ENCODE assay signal across 8 cellular contexts in the genomic region with DNA sequence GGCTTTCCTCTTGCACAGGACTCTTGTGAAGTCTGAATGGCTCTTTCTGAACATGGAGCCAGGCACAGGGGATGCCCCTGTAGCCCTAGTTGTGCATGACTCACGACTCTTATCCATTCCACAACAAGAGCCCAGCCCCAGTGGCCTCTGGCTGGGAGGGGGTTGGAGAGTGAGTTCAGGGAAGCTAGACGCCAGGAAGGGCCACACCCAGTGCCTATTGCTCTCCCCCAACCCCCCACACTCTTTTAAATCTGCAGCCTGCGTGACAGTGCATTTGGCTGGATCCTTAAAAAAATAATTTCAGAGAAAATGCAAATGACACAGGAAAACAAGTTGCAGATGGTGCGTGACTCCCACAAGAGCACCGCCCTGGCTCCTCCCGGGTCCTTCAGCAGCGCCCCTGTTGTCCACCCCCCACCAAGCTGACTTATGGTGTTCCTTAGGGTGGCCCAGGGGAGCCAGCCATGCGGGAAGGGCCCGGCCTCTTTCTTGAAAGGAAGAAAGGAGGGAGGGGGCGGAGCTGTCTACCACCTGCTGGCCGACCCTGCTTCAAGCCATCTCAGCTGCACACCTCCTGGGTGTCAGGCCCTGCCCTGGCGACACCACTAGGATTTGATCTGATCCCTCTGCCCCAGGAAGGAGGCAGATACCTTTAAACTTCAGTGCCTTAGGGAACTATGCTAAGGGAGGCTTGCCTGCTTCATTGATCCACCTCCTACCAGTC.
DNase-seq lines count a peak whose midpoint lies in the region; ATAC-seq and TF ChIP-seq lines count a peak whose summit lies in the region.

No MANE protein-coding gene starts in this region.

- H3K4me2 ChIP-seq in BLaER1 = peak overlapping the region; percentile 83

- H3K36me3 ChIP-seq in BLaER1 (no peaks in the 10 kb centered on the region), esophagus (ENCODE audit: control insufficient read depth in 2 of 2, insufficient read depth in 2 of 2, low read length in 1 of 2) (no peaks in the 10 kb centered on the region)

- no peaks in the 10 kb centered on the region for H3K27me3 Mint-ChIP-seq in neural crest cell (ENCODE audit: low read depth)

- H3K27ac Mint-ChIP-seq in neural crest cell (ENCODE audit: unreplicated experiment) = peak overlapping the region; percentile 88

- ATAC-seq in GM19395 (IDR thresholded peaks at IDR 0.05; ENCODE audit: unreplicated experiment) = no peak

- no peak for TF ChIP-seq CTCF in neural crest cell (conservative IDR thresholded peaks at IDR 0.05)

- H3K4me3 ChIP-seq in BLaER1 = no peak overlapping the region
- H3K4me3 ChIP-seq in esophagus (ENCODE audit: low read depth in 1 of 2, low read length in 2 of 2) = no peak overlapping the region

- DNase-seq in NCI-H2171 treated with DMSO at 0.1 percent for 48 hours (lab: John Stamatoyannopoulos, UW) = peak; percentile 70
- DNase-seq in neural crest cell (ENCODE audit: low read depth, low spot score) = no peak
- no peak for DNase-seq in activated CD4-positive, alpha-beta T cell treated with anti-CD3 and anti-CD28 coated beads for 1 hour
- DNase-seq in NCI-H2196 (lab: John Stamatoyannopoulos, UW; ENCODE audit: unreplicated experiment) = no peak
- no peak for DNase-seq in activated T-cell treated with anti-CD3 and anti-CD28 coated beads for 4 hours

- WGBS in esophagus, 2 donors = 26 to 31% methylated on average over 12 of the region's 12 CpGs

- H4K20me1 ChIP-seq in BLaER1 = no peaks in the 10 kb centered on the region

- no peak overlapping the region; the same call in 1 of the 2 replicates for H3K9ac ChIP-seq in BLaER1

- peaks cover 39% of the 10 kb centered on the region for H3K4me1 Mint-ChIP-seq in neural crest cell

- H3K4me3 Mint-ChIP-seq in neural crest cell = peak overlapping the region; percentile 15

- H3K9me3 ChIP-seq in BLaER1 (peaks cover 14% of the 10 kb centered on the region; the same call in 1 of the 2 replicates), esophagus (ENCODE audit: control insufficient read depth in 2 of 2, insufficient read depth in 1 of 2, low read depth in 1 of 2, low read length in 1 of 2) (peaks cover 0 to 2% of the 10 kb centered on the region in 2 donors)

- H3K27me3 ChIP-seq in BLaER1 (no peaks in the 10 kb centered on the region; the same call in 1 of the 2 replicates), esophagus (ENCODE audit: control insufficient read depth in 1 of 2, insufficient read depth in 2 of 2, low read length in 2 of 2) (no peaks in the 10 kb centered on the region)

- H3K36me3 Mint-ChIP-seq in neural crest cell (ENCODE audit: low read depth) = peaks cover 3% of the 10 kb centered on the region

- H3K27ac ChIP-seq in BLaER1 = peak overlapping the region; percentile 54
- H3K27ac ChIP-seq in esophagus (ENCODE audit: low read depth in 2 of 2, low read length in 1 of 2) = peak overlapping the region; percentile 72 to 85

- H3K4me1 ChIP-seq in BLaER1 (peaks cover 31% of the 10 kb centered on the region), esophagus (ENCODE audit: control insufficient read depth in 2 of 2, insufficient read depth in 2 of 2, low read length in 1 of 2) (peaks cover 3 to 11% of the 10 kb centered on the region in 2 donors)

- peaks cover 9% of the 10 kb centered on the region for H3K9me3 Mint-ChIP-seq in neural crest cell
